ENCODE assay signal across 11 cellular contexts in the genomic region with DNA sequence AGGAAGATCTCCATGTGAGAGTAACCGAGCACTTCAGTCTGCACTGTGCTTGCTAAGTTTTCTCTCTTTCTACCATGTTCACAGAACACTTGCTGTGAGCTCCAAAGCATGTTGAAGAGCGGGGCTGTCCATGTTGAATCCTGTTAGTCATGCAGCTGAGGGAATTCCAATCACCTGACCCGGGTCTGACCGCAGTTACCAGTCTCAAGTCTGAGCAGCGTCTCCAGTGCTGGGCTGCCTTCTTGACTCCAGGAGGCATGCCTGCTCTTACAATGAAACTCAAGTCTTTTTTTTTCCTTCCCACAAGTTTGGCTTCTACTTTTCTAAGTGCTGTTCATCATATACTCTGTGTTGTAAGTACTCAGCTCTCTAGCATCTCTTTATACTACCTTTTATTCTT. TPM values are rescaled to one million over a fixed set of nuclear protein-coding genes. Genes with fewer than 3 reads are reported as not detected.
DNase-seq lines count a peak whose midpoint lies in the region; TF ChIP-seq lines count a peak whose summit lies in the region.
"Had no signal": no experiment of that assay in that cellular context is flagged by ENCODE, and none has a peak within 500 bp of the region (broad histone marks: within the 10 kb centered on the region; RNA-seq: fewer than 3 reads in every experiment).

No MANE protein-coding gene starts in this region.

- no peak overlapping the region for H3K4me3 ChIP-seq in osteoblast (ENCODE audit: insufficient read depth, low read length)
- H3K4me3 ChIP-seq: pancreas had no signal

- H4K20me1 ChIP-seq in osteoblast (ENCODE audit: insufficient read depth, low read length), result no peaks in the 10 kb centered on the region

- H3K27ac ChIP-seq in epithelial cell of prostate (peak overlapping the region; percentile 97), osteoblast (ENCODE audit: low read depth, low read length) (peak overlapping the region; percentile 36)
- H3K27ac ChIP-seq: pancreas had no signal

- no peaks in the 10 kb centered on the region for H3K36me3 ChIP-seq in osteoblast (ENCODE audit: insufficient read depth, low read length)
- H3K36me3 ChIP-seq: pancreas had no signal

- no peaks in the 10 kb centered on the region for H3K9me3 ChIP-seq in osteoblast (ENCODE audit: low read depth, low read length)
- H3K9me3 ChIP-seq: pancreas had no signal

- peak; percentile 52 for TF ChIP-seq CTCF in osteoblast (IDR thresholded peaks at IDR 0.05; ENCODE audit: extremely low read depth, low read depth, low read length)
- no peak for TF ChIP-seq CTCF in GM20000 (IDR thresholded peaks at IDR 0.05; ENCODE audit: extremely low read depth, missing control alignments)

- no peaks in the 10 kb centered on the region for H3K79me2 ChIP-seq in osteoblast (ENCODE audit: insufficient read depth, low read length)

- H3K27me3 ChIP-seq in osteoblast (ENCODE audit: insufficient read depth, low read length), result no peaks in the 10 kb centered on the region
- H3K27me3 ChIP-seq: pancreas had no signal

- H2AFZ ChIP-seq in osteoblast (ENCODE audit: low read length), result no peak overlapping the region

- peaks cover 53% of the 10 kb centered on the region for H3K4me1 ChIP-seq in osteoblast (ENCODE audit: insufficient read depth, low read length)
- H3K4me1 ChIP-seq: pancreas had no signal

- peak overlapping the region; percentile 9 for H3K4me2 ChIP-seq in osteoblast (ENCODE audit: insufficient read depth, low read length)

- DNase-seq in GM04503 (ENCODE audit: low read depth), result peak; percentile 91
- DNase-seq in RKO (ENCODE audit: low spot score), result peak; percentile 80
- peak; percentile 96 for DNase-seq in epithelial cell of prostate (ENCODE audit: low read depth, low spot score)
- peak; percentile 97 for DNase-seq in osteoblast (ENCODE audit: insufficient read length, low spot score, missing footprints)
- no peak for DNase-seq in SKM-1 (lab: John Stamatoyannopoulos, UW; ENCODE audit: unreplicated experiment)
- no peak for DNase-seq in cortex of kidney (lab: John Stamatoyannopoulos, UW)
- DNase-seq in GM20000 (ENCODE audit: low spot score), result no peak
- no peak for DNase-seq in NCI-H69 (lab: John Stamatoyannopoulos, UW)
- DNase-seq: central memory CD4-positive, alpha-beta T cell; pancreas; T-helper 1 cell had no signal

RNA-seq across cellular contexts. Expression of a gene that starts 44.3 kb away (rescaled TPM):
- total RNA-seq in osteoblast, result not detected in 2 replicates
- total RNA-seq: pancreas had no signal

RNA-seq across cellular contexts. Expression of a gene that starts 56.5 kb away (rescaled TPM):
- total RNA-seq in osteoblast, result not detected in 2 replicates

RNA-seq across cellular contexts. Expression of a gene that starts 58.4 kb away (rescaled TPM):
- 2.1 and 3.3 TPM in 2 replicates for total RNA-seq in osteoblast

Comparison
In these comparisons a context has a peak if more than half of its experiments do, and no peak if none do; other contexts are left out.
1. DNase-seq: peak in GM04503 (single experiment), RKO (single experiment), epithelial cell of prostate (single experiment) and osteoblast (single experiment); none in SKM-1 (single experiment), cortex of kidney (single experiment), GM20000 (single experiment) and NCI-H69 (single experiment).